Comparison of ENCODE assay signal across 9 cellular contexts in genomic region chr3:129162729-129163579, GRCh38. TPM values are rescaled to one million over a fixed set of nuclear protein-coding genes. Genes with fewer than 3 reads are reported as not detected.
DNase-seq lines count a peak whose midpoint lies in the region; ATAC-seq, FAIRE-seq and TF ChIP-seq lines count a peak whose summit lies in the region.
"Had no signal": no experiment of that assay in that cellular context is flagged by ENCODE, and none has a peak within 500 bp of the region (broad histone marks: within the 10 kb centered on the region; RNA-seq: fewer than 3 reads in every experiment).

No MANE protein-coding gene starts in this region.

- H3K9me2 ChIP-seq in DOHH2 (replicated peaks; ENCODE audit: control insufficient read depth, low read length), result no peaks in the 10 kb centered on the region

- no peaks in the 10 kb centered on the region for H3K9me3 Mint-ChIP-seq in astrocyte (ENCODE audit: unreplicated experiment)
- H3K9me3 Mint-ChIP-seq in naive thymus-derived CD8-positive, alpha-beta T cell, result no peaks in the 10 kb centered on the region

- H3K27me3 Mint-ChIP-seq in astrocyte (ENCODE audit: low read depth, unreplicated experiment), result no peaks in the 10 kb centered on the region
- no peaks in the 10 kb centered on the region for H3K27me3 Mint-ChIP-seq in naive thymus-derived CD8-positive, alpha-beta T cell

- H3K4me3 Mint-ChIP-seq in astrocyte (ENCODE audit: unreplicated experiment), result peak overlapping the region; percentile 96
- H3K4me3 Mint-ChIP-seq in naive thymus-derived CD8-positive, alpha-beta T cell, result peak overlapping the region in 9 of 10 donors; percentile 33 to 100 (median 96)

- H3K27ac Mint-ChIP-seq in astrocyte (ENCODE audit: unreplicated experiment), result peak overlapping the region; percentile 87
- H3K27ac Mint-ChIP-seq in naive thymus-derived CD8-positive, alpha-beta T cell, result peak overlapping the region in 9 of 10 donors; percentile 49 to 100 (median 99)

- no peak for FAIRE-seq in astrocyte (lab: Jason Lieb, UNC)

- no peak for ATAC-seq in naive thymus-derived CD8-positive, alpha-beta T cell
- no peak for ATAC-seq in HG02588 (IDR thresholded peaks at IDR 0.05; ENCODE audit: unreplicated experiment)

- DNase-seq in Kasumi-1 (lab: John Stamatoyannopoulos, UW), result peak; percentile 36 to 52
- DNase-seq in astrocyte (ENCODE audit: low read depth), result no peak
- DNase-seq in naive thymus-derived CD8-positive, alpha-beta T cell, result no peak
- no peak for DNase-seq in coronary artery (ENCODE audit: low spot score)
- DNase-seq in stimulated activated naive CD4-positive, alpha-beta T cell (lab: John Stamatoyannopoulos, UW), result no peak
- DNase-seq in stimulated activated CD4-positive, alpha-beta T cell treated with anti-CD3 and anti-CD28 coated beads, Interleukin-1b, Interleukin-23, amount 100 ng/mL, for 48 hours, result no peak
- DNase-seq: foreskin melanocyte had no signal

- H2AFZ ChIP-seq in astrocyte (ENCODE audit: low read depth, low read length), result no peak overlapping the region

- no peaks in the 10 kb centered on the region for H3K9me3 ChIP-seq in DOHH2 (ENCODE audit: control insufficient read depth, insufficient read depth, low read length)
- no peaks in the 10 kb centered on the region for H3K9me3 ChIP-seq in astrocyte (ENCODE audit: insufficient read depth, low read depth, low read length)

- H3K4me3 ChIP-seq in DOHH2 (ENCODE audit: low read length), result peak overlapping the region; percentile 73
- no peak overlapping the region for H3K4me3 ChIP-seq in astrocyte (ENCODE audit: insufficient read depth, low read depth, low read length)
- no peak overlapping the region for H3K4me3 ChIP-seq in coronary artery

- TF ChIP-seq CTCF in DOHH2 (IDR thresholded peaks at IDR 0.05; ENCODE audit: low read depth, low read length, poor library complexity, severe bottlenecking) (peak; percentile 39), astrocyte (IDR thresholded peaks at IDR 0.05; ENCODE audit: insufficient read depth, low read depth, low read length) (no peak), coronary artery (IDR thresholded peaks at IDR 0.05) (no peak)

- POLR2A ChIA-PET in naive thymus-derived CD8-positive, alpha-beta T cell (lab: Charles Lee), result interaction anchor here (0.7 to 2.6 kb wide), 8 partner anchors 8 to 155 kb away, joined by 3 to 44 read pairs (median 10); partner anchors contain the start of genes CNBP and COPG1

- H3K4me2 ChIP-seq in DOHH2 (ENCODE audit: low read length) (peak overlapping the region; percentile 86), astrocyte (ENCODE audit: low read length) (peak overlapping the region; percentile 89)

- H3K4me1 ChIP-seq in DOHH2 (ENCODE audit: control insufficient read depth, low read length) (peaks cover 29% of the 10 kb centered on the region), astrocyte (ENCODE audit: insufficient read depth, low read length) (peaks cover 16% of the 10 kb centered on the region)

- peak overlapping the region; percentile 92 for H3K27ac ChIP-seq in DOHH2 (ENCODE audit: low read depth, low read length)
- H3K27ac ChIP-seq in astrocyte (ENCODE audit: low read depth, low read length), result no peak overlapping the region
- peak overlapping the region in 1 of 2 donors; percentile 10 for H3K27ac ChIP-seq in coronary artery

- peaks cover 45% of the 10 kb centered on the region for H3F3A ChIP-seq in DOHH2 (ENCODE audit: control insufficient read depth, insufficient read depth)

- peak overlapping the region; percentile 99 for H3K9ac ChIP-seq in astrocyte (ENCODE audit: low read length)

- H3K36me3 ChIP-seq in DOHH2 (ENCODE audit: control insufficient read depth, low read length) (peaks cover 42% of the 10 kb centered on the region), astrocyte (ENCODE audit: insufficient read depth, low read length) (peaks cover 23% of the 10 kb centered on the region)

- no peaks in the 10 kb centered on the region for H3K27me3 ChIP-seq in DOHH2 (ENCODE audit: control insufficient read depth, low read length)
- H3K27me3 ChIP-seq in astrocyte (ENCODE audit: insufficient read depth, low read length), result no peaks in the 10 kb centered on the region

- H4K20me1 ChIP-seq in DOHH2 (ENCODE audit: control insufficient read depth, insufficient read depth, low read depth, low read length), result no peaks in the 10 kb centered on the region
- peaks cover 9% of the 10 kb centered on the region for H4K20me1 ChIP-seq in astrocyte (ENCODE audit: insufficient read depth, low read length)

- H3K36me3 Mint-ChIP-seq in astrocyte (ENCODE audit: low read depth, unreplicated experiment), result peaks cover 4% of the 10 kb centered on the region
- peaks cover 0 to 40% (median 7%) of the 10 kb centered on the region in 3 donors for H3K36me3 Mint-ChIP-seq in naive thymus-derived CD8-positive, alpha-beta T cell

- peaks cover 26% of the 10 kb centered on the region for H3K79me2 ChIP-seq in DOHH2 (ENCODE audit: control insufficient read depth, low read length)
- H3K79me2 ChIP-seq in astrocyte (ENCODE audit: insufficient read depth, low read length), result peaks cover 26% of the 10 kb centered on the region

- peaks cover 13% of the 10 kb centered on the region for H3K4me1 Mint-ChIP-seq in astrocyte (ENCODE audit: low read depth, unreplicated experiment)
- H3K4me1 Mint-ChIP-seq in naive thymus-derived CD8-positive, alpha-beta T cell, result peaks cover 12 to 50% (median 36%) of the 10 kb centered on the region in 4 donors

RNA-seq across cellular contexts. Expression of gene ISY1, which starts 2.1 kb away (rescaled TPM):
- total RNA-seq in astrocyte, result 26.6 and 29.7 TPM in 2 replicates
- 10 to 100 TPM; 47.1 to 47.2 TPM for total RNA-seq in naive thymus-derived CD8-positive, alpha-beta T cell
- polyA plus RNA-seq in naive thymus-derived CD8-positive, alpha-beta T cell, result 100 to 1,000 TPM; 101 to 119 (median 107) TPM

RNA-seq across cellular contexts. Expression of gene CNBP, which starts 20.7 kb away (rescaled TPM):
- total RNA-seq in astrocyte, result 206 and 227 TPM in 2 replicates
- 100 to 1,000 TPM; 403 to 421 TPM for total RNA-seq in naive thymus-derived CD8-positive, alpha-beta T cell
- polyA plus RNA-seq in naive thymus-derived CD8-positive, alpha-beta T cell, result 100 to 1,000 TPM; 843 to 960 (median 927) TPM

RNA-seq across cellular contexts. Expression of gene RAB43, which starts 41.4 kb away (rescaled TPM):
- total RNA-seq in astrocyte, result 34.5 and 35.0 TPM in 2 replicates
- total RNA-seq in naive thymus-derived CD8-positive, alpha-beta T cell, result 100 to 1,000 TPM; 122 to 130 TPM
- 10 to 100 TPM; 15.7 to 43.1 (median 27.5) TPM for polyA plus RNA-seq in naive thymus-derived CD8-positive, alpha-beta T cell

Comparison
In these comparisons a context has a peak if more than half of its experiments do, and no peak if none do; other contexts are left out.
1. DNase-seq: peak in Kasumi-1 (2 of 2); none in astrocyte (single experiment), naive thymus-derived CD8-positive, alpha-beta T cell (0 of 10), coronary artery (single experiment), stimulated activated naive CD4-positive, alpha-beta T cell (0 of 6) and stimulated activated CD4-positive, alpha-beta T cell treated with anti-CD3 and anti-CD28 coated beads, Interleukin-1b, Interleukin-23, amount 100 ng/mL, for 48 hours (single experiment).